Comparison of ENCODE assay signal across 18 cellular contexts in genomic region chr2:60003076-60003475, GRCh38.
"Had no signal": no experiment of that assay in that cellular context is flagged by ENCODE, and none has a peak within 500 bp of the region (broad histone marks: within the 10 kb centered on the region; RNA-seq: fewer than 3 reads in every experiment).

No MANE protein-coding gene starts in this region.

- H3K4me3 ChIP-seq: colonic mucosa, esophagus muscularis mucosa, gastroesophageal sphincter, heart right ventricle, left lung, lower lobe of right lung, mucosa of descending colon had no signal

- ATAC-seq: effector memory CD8-positive, alpha-beta T cell; foreskin keratinocyte; gastroesophageal sphincter; heart right ventricle; left cardiac atrium; left lung; left ventricle myocardium superior; lower lobe of right lung; mucosa of descending colon had no signal

- DNase-seq: colonic mucosa; cortex of kidney; effector CD8-positive, alpha-beta T cell; effector memory CD8-positive, alpha-beta T cell; foreskin keratinocyte; glutamatergic neuron; head of caudate nucleus; heart right ventricle; hippocampal formation; left cardiac atrium; left lung; left ventricle myocardium superior; lower lobe of right lung; mesenchymal stem cell; mucosa of descending colon; naive B cell had no signal
